In the genomic region with DNA sequence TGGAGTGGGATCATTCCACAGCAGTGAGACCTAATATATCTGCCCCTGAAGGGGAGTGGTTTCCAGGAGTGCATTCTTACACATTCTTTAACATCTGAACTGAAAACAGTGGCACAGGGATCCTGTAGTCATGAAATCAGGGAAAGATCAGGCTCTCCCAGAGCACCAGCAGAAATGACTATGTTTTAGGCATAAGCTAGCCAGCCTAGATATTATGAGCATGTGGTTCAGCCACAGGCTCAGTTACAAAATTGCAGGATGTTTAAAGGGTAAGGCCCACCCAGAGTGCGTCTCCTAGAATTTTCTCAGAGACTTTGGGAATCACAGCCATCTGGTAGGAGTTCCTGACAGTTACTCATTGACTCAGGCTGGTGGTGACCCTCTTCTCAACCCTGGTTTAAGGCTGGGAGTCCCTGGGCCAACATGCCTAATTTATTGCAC, we compare ENCODE assay signal across 17 cellular contexts. TPM values are rescaled to one million over a fixed set of nuclear protein-coding genes. Genes with fewer than 3 reads are reported as not detected.
DNase-seq lines count a peak whose midpoint lies in the region; ATAC-seq and TF ChIP-seq lines count a peak whose summit lies in the region.
"Had no signal": no experiment of that assay in that cellular context is flagged by ENCODE, and none has a peak within 500 bp of the region (broad histone marks: within the 10 kb centered on the region; RNA-seq: fewer than 3 reads in every experiment).

No MANE protein-coding gene starts in this region.

- H3K4me1 ChIP-seq in right atrium auricular region (peaks cover 0 to 100% of the 10 kb centered on the region in 2 donors), endodermal cell (ENCODE audit: control insufficient read depth, insufficient read depth, low read length) (no peaks in the 10 kb centered on the region), muscle layer of colon (ENCODE audit: insufficient read depth, low read length) (peaks cover 97% of the 10 kb centered on the region)
- H3K4me1 ChIP-seq: colonic mucosa had no signal

- H3K4me3 Mint-ChIP-seq in endodermal cell = no peak overlapping the region
- H3K4me3 Mint-ChIP-seq: activated CD8-positive, alpha-beta T cell treated with anti-CD3 and anti-CD28 coated beads, Interleukin-2, amount 10 ng/mL, durations not matched to agents 7 days and 5 days; natural killer cell had no signal

- intact Hi-C loops in Right ventricle myocardium inferior (cut with DNase I) = no loop called here

- H3K4me3 ChIP-seq in right atrium auricular region (no peak overlapping the region), endodermal cell (ENCODE audit: low read length) (no peak overlapping the region), muscle layer of colon (ENCODE audit: low read depth in 1 of 2, low read length in 2 of 2) (no peak overlapping the region)
- H3K4me3 ChIP-seq: A549, colonic mucosa, suprapubic skin had no signal

- no peak overlapping the region for H3K27ac Mint-ChIP-seq in endodermal cell
- H3K27ac Mint-ChIP-seq: activated CD8-positive, alpha-beta T cell treated with anti-CD3 and anti-CD28 coated beads, Interleukin-2, amount 10 ng/mL, durations not matched to agents 7 days and 5 days; natural killer cell had no signal

- H3K4me1 Mint-ChIP-seq in endodermal cell = peaks cover 22% of the 10 kb centered on the region
- H3K4me1 Mint-ChIP-seq: natural killer cell had no signal

- H3K36me3 Mint-ChIP-seq in endodermal cell (ENCODE audit: low read depth) = peaks cover 55% of the 10 kb centered on the region
- H3K36me3 Mint-ChIP-seq: natural killer cell had no signal

- H3K27ac ChIP-seq in right atrium auricular region = peak overlapping the region; percentile 54 to 94
- peak overlapping the region; percentile 85 for H3K27ac ChIP-seq in endodermal cell (ENCODE audit: low read depth, low read length)
- peak overlapping the region; percentile 8 for H3K27ac ChIP-seq in muscle layer of colon (ENCODE audit: low read depth, low read length)
- H3K27ac ChIP-seq: A549, colonic mucosa, suprapubic skin had no signal

- H3K27me3 Mint-ChIP-seq in endodermal cell (ENCODE audit: insufficient read depth) = no peaks in the 10 kb centered on the region

- H3K27me3 ChIP-seq in right atrium auricular region (no peaks in the 10 kb centered on the region), endodermal cell (ENCODE audit: control insufficient read depth, insufficient read depth, low read length, poor library complexity, severe bottlenecking) (no peaks in the 10 kb centered on the region), muscle layer of colon (ENCODE audit: control insufficient read depth in 1 of 2, insufficient read depth in 2 of 2, low read length in 2 of 2) (no peaks in the 10 kb centered on the region)
- H3K27me3 ChIP-seq: colonic mucosa, suprapubic skin had no signal

- H3K36me3 ChIP-seq in right atrium auricular region (peaks cover 64% of the 10 kb centered on the region), endodermal cell (ENCODE audit: control insufficient read depth, insufficient read depth, low read length) (peaks cover 35% of the 10 kb centered on the region), muscle layer of colon (ENCODE audit: insufficient read depth, low read length) (peaks cover 38% of the 10 kb centered on the region)
- H3K36me3 ChIP-seq: colonic mucosa had no signal

- H3K9ac ChIP-seq in endodermal cell (ENCODE audit: extremely low read depth, low read length, poor library complexity, severe bottlenecking) (no peak overlapping the region), muscle layer of colon (ENCODE audit: low read length) (no peak overlapping the region)

- 97 to 100% methylated on average over 1 of the region's 1 CpG for WGBS in endodermal cell (ENCODE audit: insufficient coverage in 1 of 2, insufficient read length in 1 of 2), 2 experiments

- no peak for DNase-seq in right atrium auricular region (ENCODE audit: low spot score)
- no peak for DNase-seq in Right ventricle myocardium inferior (ENCODE audit: missing footprints)
- no peak for DNase-seq in endodermal cell
- no peak for DNase-seq in activated T-cell treated with anti-CD3 and anti-CD28 coated beads, Interleukin-2, amount 50 U/mL, for 1 hour
- DNase-seq in activated gamma-delta T cell treated with Interleukin-2 at 50 U/mL for 16 hours = no peak
- DNase-seq: activated CD8-positive, alpha-beta T cell treated with anti-CD3 and anti-CD28 coated beads, Interleukin-2, amount 10 ng/mL, durations not matched to agents 7 days and 5 days; activated naive CD4-positive, alpha-beta T cell treated with Interleukin-2 at 50 U/mL for 16 hours; colonic mucosa; natural killer cell; NCI-H1694; NCI-H774; SHP77 had no signal

- no peak for ATAC-seq in Right ventricle myocardium inferior
- no peak for ATAC-seq in GM19455 (IDR thresholded peaks at IDR 0.05; ENCODE audit: unreplicated experiment)
- ATAC-seq in HG03139 (IDR thresholded peaks at IDR 0.05; ENCODE audit: unreplicated experiment) = no peak
- ATAC-seq: activated CD8-positive, alpha-beta T cell treated with anti-CD3 and anti-CD28 coated beads, Interleukin-2, amount 10 ng/mL, durations not matched to agents 7 days and 5 days; natural killer cell had no signal

- H3K9me3 ChIP-seq in right atrium auricular region (no peaks in the 10 kb centered on the region), endodermal cell (ENCODE audit: control insufficient read depth, low read length) (no peaks in the 10 kb centered on the region), muscle layer of colon (ENCODE audit: low read length) (no peaks in the 10 kb centered on the region)
- H3K9me3 ChIP-seq: A549, colonic mucosa, suprapubic skin had no signal

- H3K9me3 Mint-ChIP-seq in endodermal cell = no peaks in the 10 kb centered on the region
- H3K9me3 Mint-ChIP-seq: natural killer cell had no signal

- no peak for TF ChIP-seq CTCF in right atrium auricular region (IDR thresholded peaks at IDR 0.05)
- no peak for TF ChIP-seq CTCF in endodermal cell (conservative IDR thresholded peaks at IDR 0.05)

RNA-seq across cellular contexts. Expression of a gene that starts 20.9 kb away (rescaled TPM):
- 100 to 1,000 TPM; 327 to 380 TPM for total RNA-seq in right atrium auricular region
- 217 TPM for total RNA-seq in Right ventricle myocardium inferior
- total RNA-seq in endodermal cell = 100 to 1,000 TPM; 309 to 379 TPM
- polyA plus RNA-seq in endodermal cell (2013, experiment 1 of 2) = 346 TPM
- 337 TPM for polyA plus RNA-seq in endodermal cell (2013, experiment 2 of 2)

Comparison
In these comparisons a context has a peak if more than half of its experiments do, and no peak if none do; other contexts are left out.
1. H3K27ac ChIP-seq: peak in every context shown above with its lines; median percentile 85 in endodermal cell; 74 in right atrium auricular region; 8 in muscle layer of colon.